Comparison of ENCODE assay signal across 8 cellular contexts in the genomic region with DNA sequence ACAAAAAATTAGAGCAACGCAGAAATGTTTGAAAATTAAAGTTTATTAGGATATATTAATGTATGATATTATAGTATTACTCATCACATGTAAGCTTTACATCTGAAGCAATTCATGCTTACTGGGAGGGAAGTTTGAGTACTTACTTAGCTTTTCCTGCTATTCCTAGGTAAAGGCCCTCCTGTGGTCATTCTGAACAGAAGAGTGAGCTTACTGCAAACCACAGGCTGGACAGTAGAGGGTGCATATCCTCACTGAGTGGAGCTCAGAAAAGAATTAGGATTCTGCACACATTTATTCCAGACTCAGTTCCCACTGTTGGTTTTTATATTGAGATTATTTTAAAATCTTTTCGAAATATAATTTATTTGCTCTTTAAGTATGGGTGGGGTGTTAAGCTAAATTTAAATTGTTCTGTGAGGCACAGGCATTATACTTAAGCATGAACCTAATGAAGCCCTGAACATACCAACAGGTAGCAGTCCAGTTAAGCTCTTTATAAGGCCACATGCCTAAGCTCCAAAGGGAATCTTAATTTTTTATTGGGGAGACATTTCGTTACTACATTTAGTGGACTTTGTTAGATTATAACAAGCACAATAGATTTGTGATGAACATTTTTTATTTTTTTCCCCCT. TPM values are rescaled to one million over a fixed set of nuclear protein-coding genes. Genes with fewer than 3 reads are reported as not detected.
DNase-seq lines count a peak whose midpoint lies in the region; ATAC-seq and TF ChIP-seq lines count a peak whose summit lies in the region.

No MANE protein-coding gene starts in this region.

- H3K9ac ChIP-seq in colonic mucosa (ENCODE audit: low read depth in 2 of 2, low read length in 2 of 2) = no peak overlapping the region
- no peak overlapping the region for H3K9ac ChIP-seq in mesendoderm (ENCODE audit: low read length)

- H2BK5ac ChIP-seq in mesendoderm (ENCODE audit: low read length) = no peak overlapping the region

- CTCF ChIA-PET in BJ (lab: Yijun Ruan, JAX) = interaction anchor here (0.6 to 2.5 kb wide), 10 partner anchors 10 to 590 kb away, joined by 3 to 12 read pairs (median 4); no protein-coding TSS in a partner anchor
- CTCF ChIA-PET in activated CD4-positive, alpha-beta T cell treated with anti-CD3 and anti-CD28 coated beads, Interleukin-2, amount 10 ng/mL, durations not matched to agents 7 days and 5 days (lab: Charles Lee) = interaction anchor here (0.8 to 1.1 kb wide), 2 partner anchors 10 to 19 kb away, joined by 3 read pairs; no protein-coding TSS in a partner anchor

- H3K4me3 ChIP-seq in BJ (ENCODE audit: low read depth, low read length) (no peak overlapping the region), H7 (ENCODE audit: insufficient read depth, low read depth, low read length) (no peak overlapping the region), colonic mucosa (no peak overlapping the region), mesendoderm (ENCODE audit: low read length) (no peak overlapping the region), uterus (no peak overlapping the region)

- H3K18ac ChIP-seq in mesendoderm (ENCODE audit: low read length) = no peak overlapping the region

- H3K27me3 ChIP-seq in BJ (ENCODE audit: control insufficient read depth, insufficient read depth, low read length) (no peaks in the 10 kb centered on the region), H7 (ENCODE audit: control insufficient read depth, insufficient read depth, low read length) (no peaks in the 10 kb centered on the region), colonic mucosa (no peaks in the 10 kb centered on the region), mesendoderm (ENCODE audit: insufficient read depth, low read length, poor library complexity) (no peaks in the 10 kb centered on the region), uterus (no peaks in the 10 kb centered on the region)

- H3K79me1 ChIP-seq in mesendoderm (ENCODE audit: low read length) = no peaks in the 10 kb centered on the region

- TF ChIP-seq POLR2A in uterus (IDR thresholded peaks at IDR 0.05) = no peak

- peaks cover 69% of the 10 kb centered on the region for H3K36me3 Mint-ChIP-seq in activated CD4-positive, alpha-beta T cell treated with anti-CD3 and anti-CD28 coated beads, Interleukin-2, amount 10 ng/mL, durations not matched to agents 7 days and 5 days (ENCODE audit: low read depth)

- no peak overlapping the region for H4K8ac ChIP-seq in mesendoderm (ENCODE audit: low read depth, low read length)

- no peaks in the 10 kb centered on the region for H3K9me3 Mint-ChIP-seq in activated CD4-positive, alpha-beta T cell treated with anti-CD3 and anti-CD28 coated beads, Interleukin-2, amount 10 ng/mL, durations not matched to agents 7 days and 5 days

- H3K4ac ChIP-seq in mesendoderm (ENCODE audit: low read depth, low read length) = no peak overlapping the region

- no peak for DNase-seq in BJ (ENCODE audit: low read depth)
- peak; percentile 38 for DNase-seq in H7
- peak; percentile 28 for DNase-seq in NCI-H82 treated with DMSO at 0.1 percent for 48 hours (lab: John Stamatoyannopoulos, UW; ENCODE audit: unreplicated experiment)
- DNase-seq in colonic mucosa = no peak
- DNase-seq in mesendoderm = peak; percentile 77
- DNase-seq in uterus = no peak
- no peak for DNase-seq in activated CD4-positive, alpha-beta T cell treated with anti-CD3 and anti-CD28 coated beads, Interleukin-2, amount 10 ng/mL, durations not matched to agents 7 days and 5 days

- 100% methylated on average over 1 of the region's 3 CpGs for WGBS in mesendoderm (ENCODE audit: extremely low coverage, insufficient coverage, low lambda C conversion rate)

- no peak overlapping the region for H2BK15ac ChIP-seq in mesendoderm (replicated peaks; ENCODE audit: low read depth)

- no peak for ATAC-seq in GM19397 (IDR thresholded peaks at IDR 0.05; ENCODE audit: unreplicated experiment)

- H3K79me2 ChIP-seq in mesendoderm (ENCODE audit: control insufficient read depth, insufficient read depth, low read length) = no peaks in the 10 kb centered on the region

- no peak overlapping the region for H3K4me3 Mint-ChIP-seq in activated CD4-positive, alpha-beta T cell treated with anti-CD3 and anti-CD28 coated beads, Interleukin-2, amount 10 ng/mL, durations not matched to agents 7 days and 5 days

- TF ChIP-seq CTCF in BJ (IDR thresholded peaks at IDR 0.05; ENCODE audit: insufficient read depth, low read depth, low read length) = peak; percentile 90
- peak; percentile 42 for TF ChIP-seq CTCF in colonic mucosa (IDR thresholded peaks at IDR 0.05)
- TF ChIP-seq CTCF in uterus (IDR thresholded peaks at IDR 0.05) = peak in 1 of 4 experiments; percentile 30

- POLR2A ChIA-PET in BJ (lab: Charles Lee) = no interaction called here
- POLR2A ChIA-PET in activated CD4-positive, alpha-beta T cell treated with anti-CD3 and anti-CD28 coated beads, Interleukin-2, amount 10 ng/mL, durations not matched to agents 7 days and 5 days (lab: Charles Lee) = interaction anchor here (1.0 kb wide), 1 partner anchor 13 kb away, joined by 3 read pairs; no protein-coding TSS in a partner anchor

- H3K36me3 ChIP-seq in BJ (ENCODE audit: control insufficient read depth, insufficient read depth, low read length) (peaks cover 16% of the 10 kb centered on the region), H7 (replicated peaks; ENCODE audit: control insufficient read depth, insufficient read depth, low read length) (peaks cover 25% of the 10 kb centered on the region), colonic mucosa (peaks cover 24% of the 10 kb centered on the region), mesendoderm (ENCODE audit: control insufficient read depth, insufficient read depth, low read length) (peaks cover 6% of the 10 kb centered on the region), uterus (no peaks in the 10 kb centered on the region)

- no peak overlapping the region for H3K56ac ChIP-seq in mesendoderm (ENCODE audit: low read length)

- no peaks in the 10 kb centered on the region for H3K27me3 Mint-ChIP-seq in activated CD4-positive, alpha-beta T cell treated with anti-CD3 and anti-CD28 coated beads, Interleukin-2, amount 10 ng/mL, durations not matched to agents 7 days and 5 days

- H3K4me1 Mint-ChIP-seq in activated CD4-positive, alpha-beta T cell treated with anti-CD3 and anti-CD28 coated beads, Interleukin-2, amount 10 ng/mL, durations not matched to agents 7 days and 5 days = peaks cover 19% of the 10 kb centered on the region

- no peak overlapping the region for H4K5ac ChIP-seq in mesendoderm (ENCODE audit: low read length)

- H3K27ac ChIP-seq in colonic mucosa (no peak overlapping the region), mesendoderm (ENCODE audit: low read depth, low read length) (no peak overlapping the region), uterus (no peak overlapping the region)

- no peak overlapping the region for H3K4me2 ChIP-seq in mesendoderm (ENCODE audit: low read length)

- no peak overlapping the region for H3K23ac ChIP-seq in mesendoderm (ENCODE audit: low read length)

- H3K9me3 ChIP-seq in colonic mucosa (no peaks in the 10 kb centered on the region), uterus (no peaks in the 10 kb centered on the region)

- H3K4me1 ChIP-seq in colonic mucosa = no peaks in the 10 kb centered on the region
- H3K4me1 ChIP-seq in mesendoderm (ENCODE audit: control insufficient read depth, low read depth, low read length) = no peaks in the 10 kb centered on the region
- H3K4me1 ChIP-seq in uterus = no peaks in the 10 kb centered on the region

- H2BK120ac ChIP-seq in mesendoderm (ENCODE audit: low read depth, low read length) = no peak overlapping the region

- no peak overlapping the region for H2AK5ac ChIP-seq in mesendoderm (ENCODE audit: low read length)

- intact Hi-C loops in colonic mucosa (cut with DNase I) (loop anchor here (5.0 kb wide), 1 partner anchor 33 kb away; the partner anchor contains the start of gene COPB2), uterus (cut with DNase I; ENCODE audit: low total_unique reads) (no loop called here)

- no peak overlapping the region for H3K27ac Mint-ChIP-seq in activated CD4-positive, alpha-beta T cell treated with anti-CD3 and anti-CD28 coated beads, Interleukin-2, amount 10 ng/mL, durations not matched to agents 7 days and 5 days

RNA-seq across cellular contexts. Expression of gene MRPS22, which starts 10.2 kb away (rescaled TPM):
- 38.2 and 58.3 TPM in 2 replicates for polyA plus RNA-seq in BJ (2011; rRNA removed)
- 16.3 and 17.0 TPM in 2 replicates for polyA minus RNA-seq in BJ (2011; rRNA and poly(A)+ RNA removed)
- total RNA-seq in H7 (2014; rRNA removed; shearing (Covaris generic)) = 53.6 and 70.9 TPM in 2 replicates
- total RNA-seq in colonic mucosa (10 to 100 TPM; 63.3 to 67.9 TPM), uterus (100 to 1,000 TPM in 1 of 4 donors, 10 to 100 TPM in 3; 47.8 to 118 (median 76.5) TPM)
- polyA plus RNA-seq in mesendoderm (2013, experiment 1 of 2) = 53.8 TPM
- 51.1 TPM for polyA plus RNA-seq in mesendoderm (2013, experiment 2 of 2)
- total RNA-seq in activated CD4-positive, alpha-beta T cell treated with anti-CD3 and anti-CD28 coated beads, Interleukin-2, amount 10 ng/mL, durations not matched to agents 7 days and 5 days = 10 to 100 TPM; 36.2 to 41.8 TPM

RNA-seq across cellular contexts. Expression of gene COPB2, which starts 35.4 kb away (rescaled TPM):
- polyA plus RNA-seq in BJ (2011; rRNA removed) = 112 and 212 TPM in 2 replicates
- polyA minus RNA-seq in BJ (2011; rRNA and poly(A)+ RNA removed) = 105 and 130 TPM in 2 replicates
- total RNA-seq in H7 (2014; rRNA removed; shearing (Covaris generic)) = 102 and 134 TPM in 2 replicates
- total RNA-seq in colonic mucosa (100 to 1,000 TPM; 153 to 162 TPM), uterus (100 to 1,000 TPM in 2 of 4 donors, 10 to 100 TPM in 2; 50.3 to 204 (median 86.5) TPM)
- 70.0 TPM for polyA plus RNA-seq in mesendoderm (2013, experiment 1 of 2)
- polyA plus RNA-seq in mesendoderm (2013, experiment 2 of 2) = 69.3 TPM
- total RNA-seq in activated CD4-positive, alpha-beta T cell treated with anti-CD3 and anti-CD28 coated beads, Interleukin-2, amount 10 ng/mL, durations not matched to agents 7 days and 5 days = 100 to 1,000 TPM in 1 of 2 experiments, 10 to 100 TPM in 1; 92.2 to 101 TPM

Comparison
In these comparisons a context has a peak if more than half of its experiments do, and no peak if none do; other contexts are left out.
1. DNase-seq: peak in H7 (single experiment), NCI-H82 treated with DMSO at 0.1 percent for 48 hours (single experiment) and mesendoderm (single experiment); none in BJ (single experiment), colonic mucosa (single experiment), uterus (0 of 2) and activated CD4-positive, alpha-beta T cell treated with anti-CD3 and anti-CD28 coated beads, Interleukin-2, amount 10 ng/mL, durations not matched to agents 7 days and 5 days (single experiment).